8 cellular contexts compared by ENCODE assay signal in the genomic region with DNA sequence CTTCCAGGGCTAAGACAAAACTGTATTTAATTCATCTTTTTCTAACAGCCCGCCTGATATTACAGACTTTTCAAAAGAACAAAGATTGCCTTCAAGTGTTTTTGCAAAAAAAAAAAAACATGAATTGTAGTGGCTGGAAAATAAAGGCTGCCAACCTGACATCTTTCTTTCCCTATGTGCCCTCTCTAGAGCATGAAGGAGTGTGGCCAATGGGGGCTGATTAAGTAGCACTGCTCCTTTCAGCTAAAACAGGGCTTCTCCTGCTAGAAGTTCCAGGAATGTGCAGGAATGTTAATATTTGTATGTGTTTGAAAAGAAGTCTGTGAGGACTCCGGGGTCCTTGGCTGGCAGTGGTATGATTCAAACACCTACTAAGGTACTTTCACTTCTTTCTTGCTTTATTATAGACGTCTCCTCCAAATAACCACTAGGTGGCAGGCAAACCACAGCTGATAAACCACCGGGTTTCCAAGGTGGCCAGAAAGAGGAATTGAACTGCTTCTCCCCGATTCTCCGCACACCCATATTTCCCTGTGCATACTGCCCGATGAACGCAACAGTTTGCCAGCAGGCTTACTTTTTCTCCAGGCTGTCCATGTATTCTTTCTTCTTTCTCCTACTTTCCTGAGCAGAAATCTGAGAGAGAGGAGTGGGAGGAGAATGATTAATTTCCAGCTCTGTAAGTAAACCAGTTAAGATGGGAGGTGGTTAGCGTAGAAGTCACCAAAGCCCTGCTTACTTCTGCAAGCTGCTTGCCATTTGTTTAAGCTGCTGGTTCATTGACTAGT. TPM values are rescaled to one million over a fixed set of nuclear protein-coding genes. Genes with fewer than 3 reads are reported as not detected.
A peak's percentile ranks its signal among the peaks of the same experiment; 100 is the strongest.
DNase-seq lines count a peak whose midpoint lies in the region; ATAC-seq and TF ChIP-seq lines count a peak whose summit lies in the region.

No MANE protein-coding gene starts in this region.

- H3K27ac ChIP-seq in VCaP: peak overlapping the region; percentile 49
- H3K27ac ChIP-seq in caudate nucleus (ENCODE audit: low read depth, low read length): peak overlapping the region; percentile 19

- intact Hi-C loops in left colon (cut with DNase I, micrococcal nuclease): loop anchor here in 1 of 2 donors (2.0 kb wide), 1 partner anchor 105 kb away; no protein-coding TSS in a partner anchor

- TF ChIP-seq CTCF in VCaP (conservative IDR thresholded peaks at IDR 0.05): peak; percentile 89

- ATAC-seq in GM18909 (IDR thresholded peaks at IDR 0.05; ENCODE audit: poor library complexity, unreplicated experiment) (peak; percentile 70), HG03108 (IDR thresholded peaks at IDR 0.05; ENCODE audit: unreplicated experiment) (peak; percentile 64), left colon (peak; percentile 73)

- DNase-seq in AG20443 (ENCODE audit: low spot score) (peak; percentile 72), NCI-H2171 treated with DMSO at 0.1 percent for 48 hours (lab: John Stamatoyannopoulos, UW) (peak; percentile 67), caudate nucleus (lab: John Stamatoyannopoulos, UW) (peak in 51 of 61 donors; percentile 8 to 79 (median 45)), left colon (peak; percentile 45 to 56)
- DNase-seq in stimulated activated CD4-positive, alpha-beta T cell treated with anti-CD3 and anti-CD28 coated beads, TNF-alpha, amount 100 ng/mL, for 1 hour (ENCODE audit: low read depth in 3 of 3, low spot score in 1 of 3): peak; percentile 10 to 34 (median 19)

RNA-seq across cellular contexts. Expression of gene DGKI, which starts 56.8 kb away (rescaled TPM):
- total RNA-seq in left colon: under 1 TPM; 0.24 to 0.34 TPM

Comparison
In these comparisons a context has a peak if more than half of its experiments do, and no peak if none do; other contexts are left out.
1. Peak in every context shown above with its lines: DNase-seq, ATAC-seq and H3K27ac ChIP-seq.
2. DNase-seq: peak in every context shown above with its lines; median percentile 72 in AG20443; 67 in NCI-H2171 treated with DMSO at 0.1 percent for 48 hours; 50 in left colon; 45 in caudate nucleus; 19 in stimulated activated CD4-positive, alpha-beta T cell treated with anti-CD3 and anti-CD28 coated beads, TNF-alpha, amount 100 ng/mL, for 1 hour.